ENCODE assay signal across 8 cellular contexts in the genomic region with DNA sequence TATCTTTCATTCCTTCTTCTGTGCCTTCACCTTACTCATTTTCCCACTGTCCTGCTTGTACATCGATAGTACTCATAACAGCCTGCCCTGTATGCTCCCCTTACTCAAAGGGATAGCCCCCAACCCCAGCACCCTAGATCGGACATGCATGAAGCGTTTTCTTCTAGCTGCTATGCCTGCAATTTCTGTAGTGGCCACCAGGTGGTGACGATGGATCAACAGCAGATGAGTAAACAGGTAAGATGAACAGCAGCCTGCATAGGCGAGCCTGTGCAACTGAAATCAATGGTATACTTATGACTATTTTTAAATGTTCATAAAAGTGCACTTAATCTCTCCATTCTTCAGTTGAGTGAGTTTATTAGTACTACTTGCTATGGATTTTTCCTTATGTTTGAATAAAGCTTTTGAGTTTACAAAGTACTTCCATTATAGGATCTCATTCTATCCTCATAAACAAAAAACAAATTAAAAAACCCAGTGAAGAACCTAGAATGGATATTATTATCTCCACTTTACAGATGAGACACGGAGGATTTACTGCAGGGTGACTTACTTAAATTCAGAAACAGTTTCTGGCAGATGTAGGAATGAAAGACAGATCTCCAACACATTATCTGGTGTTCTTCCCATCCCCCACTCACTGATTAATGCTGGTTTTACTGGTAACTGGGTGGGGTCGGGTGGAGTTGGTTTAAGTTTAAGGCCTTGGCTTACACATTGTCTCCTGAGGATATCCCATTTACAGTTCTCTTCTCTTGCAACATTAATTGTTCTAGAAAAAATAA.
A peak's percentile ranks its signal among the peaks of the same experiment; 100 is the strongest.
DNase-seq lines count a peak whose midpoint lies in the region; ATAC-seq, FAIRE-seq and TF ChIP-seq lines count a peak whose summit lies in the region.

No MANE protein-coding gene starts in this region.

- no peaks in the 10 kb centered on the region for H3K4me1 Mint-ChIP-seq in activated T-cell treated with anti-CD3 and anti-CD28 coated beads, Interleukin-2, amount 50 U/mL, for 24 hours (ENCODE audit: low read depth)

- peaks cover 4% of the 10 kb centered on the region for H3K9me3 Mint-ChIP-seq in activated T-cell treated with anti-CD3 and anti-CD28 coated beads, Interleukin-2, amount 50 U/mL, for 24 hours

- H3K36me3 Mint-ChIP-seq in activated T-cell treated with anti-CD3 and anti-CD28 coated beads, Interleukin-2, amount 50 U/mL, for 24 hours (ENCODE audit: low read depth): no peaks in the 10 kb centered on the region

- DNase-seq in activated T-cell treated with anti-CD3 and anti-CD28 coated beads, Interleukin-2, amount 50 U/mL, for 24 hours: peak; percentile 44
- no peak for DNase-seq in activated T-cell treated with anti-CD3 and anti-CD28 coated beads for 4 hours
- DNase-seq in NCI-H526 treated with DMSO at 0.1 percent for 48 hours (lab: John Stamatoyannopoulos, UW): peak; percentile 19
- DNase-seq in astrocyte of the spinal cord (ENCODE audit: low read depth, low spot score): peak; percentile 48
- peak; percentile 29 for DNase-seq in HepG2 (ENCODE audit: low spot score)
- DNase-seq in tibial nerve (ENCODE audit: low spot score in 2 of 2): no peak
- DNase-seq in aorta: no peak

- FAIRE-seq in HepG2 (lab: Jason Lieb, UNC): no peak

- H3K36me3 ChIP-seq in HepG2 (replicated peaks in 1 of 2; ENCODE audit: control insufficient read depth in 1 of 2, insufficient read depth in 2 of 2, low read length in 2 of 2) (no peaks in the 10 kb centered on the region), tibial nerve (peaks cover 0 to 68% (median 0%) of the 10 kb centered on the region in 3 donors), aorta (ENCODE audit: control insufficient read depth in 1 of 2, insufficient read depth in 2 of 2, low read length in 1 of 2) (peaks cover 0 to 2% of the 10 kb centered on the region in 2 donors)

- intact Hi-C loops in HepG2 (cut with micrococcal nuclease; ENCODE audit: unreplicated experiment) (loop anchor here (1.0 to 5.0 kb wide), 2 partner anchors 132 to 828 kb away; no protein-coding TSS in a partner anchor), aorta (cut with DNase I) (no loop called here)

- CTCF ChIA-PET in HepG2 (lab: Yijun Ruan, JAX; ENCODE audit: low intra/inter-chr PET ratio, low total read pairs): interaction anchor here (1.4 kb wide), 1 partner anchor 862 kb away, joined by 3 read pairs; no protein-coding TSS in a partner anchor

- ATAC-seq in HepG2 (peak; percentile 64), aorta (ENCODE audit: low FRiP score) (no peak), HG03571 (IDR thresholded peaks at IDR 0.05; ENCODE audit: unreplicated experiment) (no peak)

- H3K27ac Mint-ChIP-seq in activated T-cell treated with anti-CD3 and anti-CD28 coated beads, Interleukin-2, amount 50 U/mL, for 24 hours: no peak overlapping the region

- no peak for TF ChIP-seq RAD21 in HepG2 (CRISPR knock-in tag; IDR thresholded peaks at IDR 0.05)

- H3K4me1 ChIP-seq in HepG2 (ENCODE audit: insufficient read depth, low read length) (no peaks in the 10 kb centered on the region), tibial nerve (no peaks in the 10 kb centered on the region), aorta (ENCODE audit: control insufficient read depth in 1 of 2, insufficient read depth in 2 of 2, low read length in 2 of 2) (no peaks in the 10 kb centered on the region)

- H3K27ac ChIP-seq in HepG2 (ENCODE audit: extremely low read length, insufficient read depth, low read length): no peak overlapping the region
- no peak overlapping the region for H3K27ac ChIP-seq in tibial nerve
- no peak overlapping the region for H3K27ac ChIP-seq in aorta (ENCODE audit: low read depth in 1 of 2, low read length in 2 of 2)

- H3K4me2 ChIP-seq in HepG2 (ENCODE audit: low read depth, low read length): no peak overlapping the region

- H3K9ac ChIP-seq in HepG2 (ENCODE audit: insufficient read depth, low read depth, low read length): no peak overlapping the region

- peaks cover 0 to 5% of the 10 kb centered on the region in 2 experiments; a peak in 2 of 5 replicates for H3K27me3 ChIP-seq in HepG2 (ENCODE audit: control insufficient read depth in 1 of 2, insufficient read depth in 2 of 2, low read length in 2 of 2)
- no peaks in the 10 kb centered on the region for H3K27me3 ChIP-seq in tibial nerve
- H3K27me3 ChIP-seq in aorta (ENCODE audit: control insufficient read depth in 1 of 2, insufficient read depth in 2 of 2, low read length in 1 of 2): no peaks in the 10 kb centered on the region

- BruUV-seq in HepG2 (replicated peaks; lab: Mats Ljungman, UMichigan): no TSS peak

- H2AFZ ChIP-seq in HepG2 (ENCODE audit: low read length): no peak overlapping the region

- no peaks in the 10 kb centered on the region for H3K79me2 ChIP-seq in HepG2 (ENCODE audit: insufficient read depth, low read length)

- no peak overlapping the region for H3K4me3 Mint-ChIP-seq in activated T-cell treated with anti-CD3 and anti-CD28 coated beads, Interleukin-2, amount 50 U/mL, for 24 hours

- H4K20me1 ChIP-seq in HepG2 (ENCODE audit: insufficient read depth, low read length): no peaks in the 10 kb centered on the region

- POLR2A ChIA-PET in HepG2 (lab: Yijun Ruan, JAX): no interaction called here

- TF ChIP-seq POLR2A in HepG2 (IDR thresholded peaks at IDR 0.05; ENCODE audit: insufficient read depth in 1 of 2, low read depth in 2 of 2, low read length in 2 of 2): no peak
- no peak for TF ChIP-seq POLR2A in tibial nerve (IDR thresholded peaks at IDR 0.05)

- 5% methylated on average over 7 of the region's 7 CpGs for WGBS in HepG2 (ENCODE audit: low lambda C conversion rate)
- WGBS in tibial nerve, 2 donors: 65% methylated on average over 7 of the region's 7 CpGs
- WGBS in aorta, 2 donors: 70 to 77% methylated on average over 7 of the region's 7 CpGs

- peaks cover 20% of the 10 kb centered on the region for H3K27me3 Mint-ChIP-seq in activated T-cell treated with anti-CD3 and anti-CD28 coated beads, Interleukin-2, amount 50 U/mL, for 24 hours

- TF ChIP-seq EP300 in HepG2 (IDR thresholded peaks at IDR 0.05; ENCODE audit: low read depth in 2 of 2, low read length in 2 of 2): no peak
- no peak for TF ChIP-seq EP300 in HepG2 (CRISPR knock-in tag; IDR thresholded peaks at IDR 0.05; ENCODE audit: borderline replicate concordance)
- TF ChIP-seq EP300 in tibial nerve (IDR thresholded peaks at IDR 0.05): no peak

- in situ Hi-C loops in astrocyte of the spinal cord (cut with HindIII; ENCODE audit: low sequenced_read_pairs): no loop called here
- in situ Hi-C loops in HepG2 (cut with HindIII; ENCODE audit: extremely low pct_ligation_motif_present, low pct_unique_long_range_greater_than_20kb): no loop called here

- H3K4me3 ChIP-seq in astrocyte of the spinal cord (ENCODE audit: low read depth, low read length) (no peak overlapping the region), HepG2 (replicated peaks in 1 of 3; ENCODE audit: insufficient read depth in 1 of 3, low read depth in 2 of 3, low read length in 3 of 3) (no peak overlapping the region), tibial nerve (no peak overlapping the region), aorta (ENCODE audit: low read length in 2 of 2) (no peak overlapping the region)

- TF ChIP-seq CTCF in astrocyte of the spinal cord (IDR thresholded peaks at IDR 0.05; ENCODE audit: low read depth, low read length): peak; percentile 80
- peak; percentile 75 for TF ChIP-seq CTCF in HepG2 (CRISPR knock-in tag; IDR thresholded peaks at IDR 0.05)
- peak in 4 of 5 experiments; percentile 22 to 36 (median 32) for TF ChIP-seq CTCF in tibial nerve (IDR thresholded peaks at IDR 0.05)

- H3K9me3 ChIP-seq in HepG2 (ENCODE audit: low read length): peaks cover 6% of the 10 kb centered on the region
- peaks cover 0 to 14% (median 4%) of the 10 kb centered on the region in 4 donors for H3K9me3 ChIP-seq in tibial nerve
- H3K9me3 ChIP-seq in aorta (ENCODE audit: control insufficient read depth, low read length): no peaks in the 10 kb centered on the region

TF ChIP-seq in HepG2, 621 proteins besides CTCF, POLR2A, EP300 and RAD21:
- TF ChIP-seq ZNF317 (CRISPR knock-in tag; IDR thresholded peaks at IDR 0.05) (peak; percentile 84; the same call in 1 of the 2 replicates), FOXA3 (CRISPR knock-in tag; IDR thresholded peaks at IDR 0.05) (peak; percentile 34; the same call in 1 of the 2 replicates), STAG1 (CRISPR knock-in tag; IDR thresholded peaks at IDR 0.05) (peak; percentile 75), KLF12 (CRISPR knock-in tag; IDR thresholded peaks at IDR 0.05; ENCODE audit: borderline replicate concordance) (no peak), HNRNPUL1 (IDR thresholded peaks at IDR 0.05; ENCODE audit: low read depth, low read length) (no peak), SMC3 (IDR thresholded peaks at IDR 0.05; ENCODE audit: low read length) (peak; percentile 48; the same call in 1 of the 2 replicates), FOXA1 (IDR thresholded peaks at IDR 0.05) (no peak), FOXA1 (CRISPR knock-in tag; IDR thresholded peaks at IDR 0.05) (peak; percentile 60)

Comparison
In these comparisons a context has a peak if more than half of its experiments do, and no peak if none do; other contexts are left out.
1. DNase-seq: peak in activated T-cell treated with anti-CD3 and anti-CD28 coated beads, Interleukin-2, amount 50 U/mL, for 24 hours (single experiment), NCI-H526 treated with DMSO at 0.1 percent for 48 hours (single experiment), astrocyte of the spinal cord (single experiment) and HepG2 (single experiment); none in activated T-cell treated with anti-CD3 and anti-CD28 coated beads for 4 hours (single experiment), tibial nerve (0 of 2) and aorta (0 of 2).
2. Peak in every context shown above with its lines, with median percentiles within 50 percentile points of each other: CTCF ChIP-seq.